Comparison of ENCODE assay signal across 20 cellular contexts in genomic region chr13:37375724-37376123, GRCh38.
A peak's percentile ranks its signal among the peaks of the same experiment; 100 is the strongest.
DNase-seq lines count a peak whose midpoint lies in the region; ATAC-seq, FAIRE-seq and TF ChIP-seq lines count a peak whose summit lies in the region.
"Had no signal": no experiment of that assay in that cellular context is flagged by ENCODE, and none has a peak within 500 bp of the region (broad histone marks: within the 10 kb centered on the region; RNA-seq: fewer than 3 reads in every experiment).

No MANE protein-coding gene starts in this region.

- no peak overlapping the region for H3K27ac Mint-ChIP-seq in naive thymus-derived CD4-positive, alpha-beta T cell

- WGBS in GM23248 (ENCODE audit: low coverage in 1 of 2, low lambda C conversion rate in 2 of 2, missing lambda C conversion rate in 2 of 2), 2 experiments: 71 to 73% methylated on average over 3 of the region's 3 CpGs

- H3K36me3 ChIP-seq in GM23248 (ENCODE audit: low read depth) (no peaks in the 10 kb centered on the region), PC-3 (ENCODE audit: low read depth, low read length) (no peaks in the 10 kb centered on the region), bronchial epithelial cell (ENCODE audit: control insufficient read depth, insufficient read depth, low read length) (no peaks in the 10 kb centered on the region), brain microvascular endothelial cell (replicated peaks) (no peaks in the 10 kb centered on the region)
- H3K36me3 ChIP-seq in naive thymus-derived CD4-positive, alpha-beta T cell (ENCODE audit: control insufficient read depth in 2 of 3, insufficient read depth in 3 of 3, low read length in 3 of 3): no peaks in the 10 kb centered on the region
- H3K36me3 ChIP-seq: Peyer's patch had no signal

- 0 out of 2 replicates have a peak, but pooled peaks have one; percentile 31 for ATAC-seq in PC-3
- no peak for ATAC-seq in naive thymus-derived CD4-positive, alpha-beta T cell
- ATAC-seq: HepG2, K562 had no signal

- intact Hi-C loops in PC-3 (cut with micrococcal nuclease): no loop called here
- intact Hi-C loops in naive thymus-derived CD4-positive, alpha-beta T cell (cut with micrococcal nuclease): no loop called here

- no peaks in the 10 kb centered on the region for H3K4me1 Mint-ChIP-seq in naive thymus-derived CD4-positive, alpha-beta T cell

- TF ChIP-seq CTCF in PC-3 (conservative IDR thresholded peaks at IDR 0.05; ENCODE audit: low read depth, low read length) (no peak), bronchial epithelial cell (IDR thresholded peaks at IDR 0.05; ENCODE audit: insufficient read depth, low read length, severe bottlenecking) (no peak), fibroblast of the aortic adventitia (IDR thresholded peaks at IDR 0.05; ENCODE audit: insufficient read depth, low read length) (no peak), brain microvascular endothelial cell (IDR thresholded peaks at IDR 0.05; ENCODE audit: low read depth, low read length, missing control alignments) (no peak), RWPE1 (conservative IDR thresholded peaks at IDR 0.05; ENCODE audit: low read depth) (no peak)

- BruUV-seq in PC-3 (replicated peaks; lab: Mats Ljungman, UMichigan): no TSS peak

- H3K27me3 ChIP-seq in GM23248 (replicated peaks; ENCODE audit: insufficient read depth) (no peaks in the 10 kb centered on the region), PC-3 (ENCODE audit: low read length) (no peaks in the 10 kb centered on the region), bronchial epithelial cell (ENCODE audit: control insufficient read depth, insufficient read depth, low read length) (no peaks in the 10 kb centered on the region), brain microvascular endothelial cell (replicated peaks) (no peaks in the 10 kb centered on the region)
- H3K27me3 ChIP-seq in naive thymus-derived CD4-positive, alpha-beta T cell (ENCODE audit: control insufficient read depth in 2 of 2, insufficient read depth in 2 of 2, low read length in 2 of 2): no peaks in the 10 kb centered on the region
- H3K27me3 ChIP-seq: Peyer's patch had no signal

- no peaks in the 10 kb centered on the region for H4K20me1 ChIP-seq in GM23248 (ENCODE audit: insufficient read depth)
- no peaks in the 10 kb centered on the region for H4K20me1 ChIP-seq in PC-3 (ENCODE audit: low read length)

- H3K27ac ChIP-seq in GM23248 (no peak overlapping the region), PC-3 (ENCODE audit: low read length) (no peak overlapping the region), brain microvascular endothelial cell (no peak overlapping the region), RWPE1 (no peak overlapping the region)
- H3K27ac ChIP-seq in naive thymus-derived CD4-positive, alpha-beta T cell (ENCODE audit: low read depth, low read length): no peak overlapping the region
- H3K27ac ChIP-seq: Peyer's patch had no signal

- no peak overlapping the region for H3K4me2 ChIP-seq in GM23248 (ENCODE audit: unreplicated experiment)
- H3K4me2 ChIP-seq in PC-3 (ENCODE audit: low read length): no peak overlapping the region

- H3K4me3 ChIP-seq in GM23248: no peak overlapping the region
- H3K4me3 ChIP-seq in PC-3 (ENCODE audit: low read length): no peak overlapping the region
- no peak overlapping the region for H3K4me3 ChIP-seq in bronchial epithelial cell (ENCODE audit: low read depth, low read length)
- H3K4me3 ChIP-seq in fibroblast of the aortic adventitia (ENCODE audit: low read depth, low read length): no peak overlapping the region
- H3K4me3 ChIP-seq in brain microvascular endothelial cell (ENCODE audit: low read depth, low read length): no peak overlapping the region
- H3K4me3 ChIP-seq in naive thymus-derived CD4-positive, alpha-beta T cell (ENCODE audit: low read length): no peak overlapping the region
- H3K4me3 ChIP-seq: K562, Peyer's patch had no signal

- FAIRE-seq in bronchial epithelial cell (lab: Jason Lieb, UNC): no peak
- FAIRE-seq: GM12892, HepG2, K562 had no signal

- POLR2A ChIA-PET in PC-3 (lab: Charles Lee; ENCODE audit: unreplicated experiment): no interaction called here
- POLR2A ChIA-PET in naive thymus-derived CD4-positive, alpha-beta T cell (lab: Charles Lee): no interaction called here
- POLR2A ChIA-PET in RWPE1 (lab: Yijun Ruan, JAX; ENCODE audit: low non-redundant PET): no interaction called here

- no peaks in the 10 kb centered on the region for H3K79me2 ChIP-seq in GM23248 (ENCODE audit: insufficient read depth)
- H3K79me2 ChIP-seq in PC-3 (ENCODE audit: low read length): no peaks in the 10 kb centered on the region

- H3K36me3 Mint-ChIP-seq in naive thymus-derived CD4-positive, alpha-beta T cell: no peaks in the 10 kb centered on the region

- DNase-seq in GM23248 (peak; percentile 47), PC-3 (peak; percentile 9), bronchial epithelial cell (ENCODE audit: low read depth) (peak; percentile 81), fibroblast of the aortic adventitia (ENCODE audit: low read depth) (peak; percentile 20), brain microvascular endothelial cell (no peak), RWPE1 (ENCODE audit: low spot score) (no peak), RKO (ENCODE audit: low spot score) (no peak)
- DNase-seq in naive thymus-derived CD4-positive, alpha-beta T cell: no peak
- DNase-seq: Calu3, DMS79 treated with DMSO at 0.1 percent for 48 hours, GF-D8, Kasumi-1, MM.1S, NCI-H2029 treated with DMSO at 0.1 percent for 48 hours, NCI-H2227 treated with DMSO at 0.1 percent for 48 hours, Peyer's patch, Right ventricle myocardium superior had no signal

- H3K9me3 ChIP-seq in GM23248 (ENCODE audit: low read depth) (peaks cover 3% of the 10 kb centered on the region), PC-3 (ENCODE audit: low read length) (no peaks in the 10 kb centered on the region)
- no peaks in the 10 kb centered on the region for H3K9me3 ChIP-seq in naive thymus-derived CD4-positive, alpha-beta T cell (ENCODE audit: control insufficient read depth in 2 of 3, low read length in 3 of 3)
- H3K9me3 ChIP-seq: Peyer's patch had no signal

- H3K27me3 Mint-ChIP-seq in naive thymus-derived CD4-positive, alpha-beta T cell: no peaks in the 10 kb centered on the region

- H3K9ac ChIP-seq in GM23248: no peak overlapping the region
- no peak overlapping the region for H3K9ac ChIP-seq in PC-3 (ENCODE audit: low read length)

- no peaks in the 10 kb centered on the region for H3F3A ChIP-seq in GM23248 (ENCODE audit: insufficient read depth)
- H3F3A ChIP-seq in PC-3 (ENCODE audit: low read length, unreplicated experiment): no peaks in the 10 kb centered on the region

- no peak overlapping the region for H2AFZ ChIP-seq in GM23248
- no peak overlapping the region for H2AFZ ChIP-seq in PC-3 (ENCODE audit: low read length)

- H3K4me3 Mint-ChIP-seq in naive thymus-derived CD4-positive, alpha-beta T cell: no peak overlapping the region

- in situ Hi-C loops in GM23248 (cut with MboI): no loop called here
- in situ Hi-C loops in brain microvascular endothelial cell (cut with HindIII; ENCODE audit: low pct_ligation_motif_present, low sequenced_read_pairs): no loop called here

- CTCF ChIA-PET in PC-3 (lab: Charles Lee) (no interaction called here), RWPE1 (lab: Yijun Ruan, JAX) (no interaction called here)
- CTCF ChIA-PET in naive thymus-derived CD4-positive, alpha-beta T cell (lab: Charles Lee): no interaction called here

- H3K4me1 ChIP-seq in GM23248 (ENCODE audit: insufficient read depth) (0 out of 2 replicates have a peak, but pooled peaks cover 10% of the 10 kb centered on the region), PC-3 (ENCODE audit: insufficient read depth, low read length) (no peaks in the 10 kb centered on the region)
- H3K4me1 ChIP-seq in naive thymus-derived CD4-positive, alpha-beta T cell (ENCODE audit: control insufficient read depth in 2 of 2, insufficient read depth in 2 of 2, low read length in 2 of 2): no peaks in the 10 kb centered on the region
- H3K4me1 ChIP-seq: Peyer's patch had no signal

- H3K9me2 ChIP-seq in GM23248 (ENCODE audit: insufficient read depth) (no peaks in the 10 kb centered on the region; the same call in 1 of the 2 replicates), PC-3 (replicated peaks; ENCODE audit: low read length) (no peaks in the 10 kb centered on the region)

- H3K9me3 Mint-ChIP-seq in naive thymus-derived CD4-positive, alpha-beta T cell: no peaks in the 10 kb centered on the region

Comparison
In these comparisons a context has a peak if more than half of its experiments do, and no peak if none do; other contexts are left out.
1. DNase-seq: peak in GM23248 (single experiment), PC-3 (single experiment), bronchial epithelial cell (single experiment) and fibroblast of the aortic adventitia (single experiment); none in brain microvascular endothelial cell (single experiment), naive thymus-derived CD4-positive, alpha-beta T cell (0 of 9), RWPE1 (single experiment) and RKO (single experiment).